In genomic region chr11:92765965-92766371, GRCh38 we compare ENCODE assay signal across 8 cellular contexts.
A peak's percentile ranks its signal among the peaks of the same experiment; 100 is the strongest.
DNase-seq lines count a peak whose midpoint lies in the region; ATAC-seq and TF ChIP-seq lines count a peak whose summit lies in the region.

No MANE protein-coding gene starts in this region.

- no peak overlapping the region for H3K27ac ChIP-seq in foreskin keratinocyte

- no peaks in the 10 kb centered on the region for H3K4me1 ChIP-seq in foreskin keratinocyte

- ATAC-seq in foreskin keratinocyte, result peak; percentile 9

- H3K27me3 ChIP-seq in foreskin keratinocyte, result no peaks in the 10 kb centered on the region

- TF ChIP-seq CTCF in foreskin keratinocyte (conservative IDR thresholded peaks at IDR 0.05), result no peak

- in situ Hi-C loops in G401 (cut with HindIII; ENCODE audit: low sequenced_read_pairs), result no loop called here

- DNase-seq in G401 (ENCODE audit: low spot score) (peak; percentile 68), OCI-M1 (lab: John Stamatoyannopoulos, UW) (peak; percentile 60), foreskin keratinocyte (no peak), pons (ENCODE audit: low spot score) (peak; percentile 9), NCI-H1930 (lab: John Stamatoyannopoulos, UW) (no peak), NCI-H146 treated with DMSO at 0.1 percent for 48 hours (lab: John Stamatoyannopoulos, UW; ENCODE audit: unreplicated experiment) (no peak), SIG-M5 (lab: John Stamatoyannopoulos, UW) (no peak), mesenteric fat pad (ENCODE audit: low spot score) (no peak)

Comparison
In these comparisons a context has a peak if more than half of its experiments do, and no peak if none do; other contexts are left out.
1. DNase-seq: peak in G401 (single experiment), OCI-M1 (single experiment) and pons (single experiment); none in foreskin keratinocyte (0 of 2), NCI-H1930 (0 of 2), NCI-H146 treated with DMSO at 0.1 percent for 48 hours (single experiment), SIG-M5 (single experiment) and mesenteric fat pad (single experiment).